ENCODE assay signal across 26 cellular contexts in genomic region chr1:22637952-22638445, GRCh38. TPM values are rescaled to one million over a fixed set of nuclear protein-coding genes. Genes with fewer than 3 reads are reported as not detected.
DNase-seq lines count a peak whose midpoint lies in the region; ATAC-seq, FAIRE-seq and TF ChIP-seq lines count a peak whose summit lies in the region.
"Had no signal": no experiment of that assay in that cellular context is flagged by ENCODE, and none has a peak within 500 bp of the region (broad histone marks: within the 10 kb centered on the region; RNA-seq: fewer than 3 reads in every experiment).

No MANE protein-coding gene starts in this region.

- TF ChIP-seq EP300 in esophagus muscularis mucosa (IDR thresholded peaks at IDR 0.05) (no peak), upper lobe of left lung (IDR thresholded peaks at IDR 0.05) (no peak)

- no peak for TF ChIP-seq CTCF in left ventricle myocardium inferior (IDR thresholded peaks at IDR 0.05; ENCODE audit: borderline replicate concordance)
- no peak for TF ChIP-seq CTCF in right atrium auricular region (IDR thresholded peaks at IDR 0.05)
- no peak for TF ChIP-seq CTCF in esophagus muscularis mucosa (IDR thresholded peaks at IDR 0.05)
- no peak for TF ChIP-seq CTCF in spleen (IDR thresholded peaks at IDR 0.05 in 8 of 11, conservative IDR thresholded peaks at IDR 0.05 in 3 of 11)
- TF ChIP-seq CTCF in upper lobe of left lung (IDR thresholded peaks at IDR 0.05): no peak

- FAIRE-seq in small intestine (lab: Jason Lieb, UNC): no peak
- FAIRE-seq: A204.1, H1 had no signal

- no peak for ATAC-seq in upper lobe of left lung (ENCODE audit: low FRiP score in 2 of 2)
- no peak for ATAC-seq in GM19035 (IDR thresholded peaks at IDR 0.05; ENCODE audit: unreplicated experiment)
- no peak for ATAC-seq in GM18520 (IDR thresholded peaks at IDR 0.05; ENCODE audit: unreplicated experiment)
- ATAC-seq: CD8-positive, alpha-beta T cell; PC-3 had no signal

- DNase-seq in left ventricle myocardium inferior: no peak
- no peak for DNase-seq in right atrium auricular region (ENCODE audit: low spot score)
- DNase-seq in esophagus muscularis mucosa (ENCODE audit: extremely low spot score): no peak
- DNase-seq in spleen: no peak
- DNase-seq in upper lobe of left lung: no peak
- no peak for DNase-seq in small intestine
- DNase-seq: Calu3; CD8-positive, alpha-beta T cell; GF-D8; Kasumi-1; MG63; NCI-H1048; NCI-H1436; NCI-H1930; NCI-H226; NCI-H524; PC-3; RPMI8226; SIG-M5 had no signal

- intact Hi-C loops in left ventricle myocardium inferior (cut with micrococcal nuclease) (no loop called here), esophagus muscularis mucosa (cut with DNase I) (no loop called here), spleen (cut with DNase I; ENCODE audit: low total_unique reads) (no loop called here)

- H3K27ac ChIP-seq in left ventricle myocardium inferior (replicated peaks): peak overlapping the region; percentile 44
- H3K27ac ChIP-seq in right atrium auricular region: no peak overlapping the region
- peak overlapping the region in 1 of 4 donors; percentile 34 for H3K27ac ChIP-seq in esophagus muscularis mucosa (replicated peaks in 1 of 4)
- H3K27ac ChIP-seq in spleen: peak overlapping the region; percentile 35 to 83 (median 75)
- H3K27ac ChIP-seq in upper lobe of left lung: peak overlapping the region in 3 of 4 donors; percentile 15 to 62 (median 40)
- no peak overlapping the region for H3K27ac ChIP-seq in small intestine (ENCODE audit: low read depth in 1 of 2, low read length in 1 of 2)

- H3K9me3 ChIP-seq in left ventricle myocardium inferior (replicated peaks): no peaks in the 10 kb centered on the region
- no peaks in the 10 kb centered on the region for H3K9me3 ChIP-seq in right atrium auricular region
- no peaks in the 10 kb centered on the region for H3K9me3 ChIP-seq in esophagus muscularis mucosa
- no peaks in the 10 kb centered on the region for H3K9me3 ChIP-seq in spleen
- no peaks in the 10 kb centered on the region for H3K9me3 ChIP-seq in upper lobe of left lung
- no peaks in the 10 kb centered on the region for H3K9me3 ChIP-seq in small intestine (ENCODE audit: control insufficient read depth, low read depth)
- H3K9me3 ChIP-seq: MG63 had no signal

- H3K27me3 ChIP-seq in left ventricle myocardium inferior (ENCODE audit: low read depth) (peaks cover 89% of the 10 kb centered on the region), right atrium auricular region (no peaks in the 10 kb centered on the region), esophagus muscularis mucosa (peaks cover 0 to 73% (median 0%) of the 10 kb centered on the region in 4 donors), spleen (replicated peaks in 1 of 7) (peaks cover 0 to 63% (median 6%) of the 10 kb centered on the region in 7 donors), upper lobe of left lung (no peaks in the 10 kb centered on the region), small intestine (ENCODE audit: control insufficient read depth in 2 of 2, insufficient read depth in 2 of 2, low read length in 2 of 2) (no peaks in the 10 kb centered on the region)

- no peak for TF ChIP-seq POLR2A in esophagus muscularis mucosa (IDR thresholded peaks at IDR 0.05; ENCODE audit: low read depth)
- TF ChIP-seq POLR2A in spleen (IDR thresholded peaks at IDR 0.05): no peak
- no peak for TF ChIP-seq POLR2A in upper lobe of left lung (IDR thresholded peaks at IDR 0.05)

- H3K4me3 ChIP-seq in left ventricle myocardium inferior (peak overlapping the region; percentile 44), right atrium auricular region (peak overlapping the region in 1 of 2 donors; percentile 32), esophagus muscularis mucosa (peak overlapping the region; percentile 31 to 40 (median 32)), spleen (peak overlapping the region in 7 of 8 donors; percentile 7 to 65 (median 33)), upper lobe of left lung (peak overlapping the region in 3 of 4 donors; percentile 30 to 44 (median 36)), small intestine (ENCODE audit: low read depth in 1 of 2, low read length in 2 of 2) (no peak overlapping the region)
- H3K4me3 ChIP-seq: MG63 had no signal

- H3K36me3 ChIP-seq in left ventricle myocardium inferior (no peaks in the 10 kb centered on the region), right atrium auricular region (no peaks in the 10 kb centered on the region), esophagus muscularis mucosa (no peaks in the 10 kb centered on the region), spleen (peaks cover 0 to 13% (median 0%) of the 10 kb centered on the region in 6 donors), upper lobe of left lung (no peaks in the 10 kb centered on the region), small intestine (ENCODE audit: control insufficient read depth in 2 of 2, insufficient read depth in 2 of 2, low read length in 2 of 2) (no peaks in the 10 kb centered on the region)
- H3K36me3 ChIP-seq: MG63 had no signal

- H3K4me1 ChIP-seq in left ventricle myocardium inferior (peaks cover 12% of the 10 kb centered on the region), right atrium auricular region (peaks cover 0 to 6% of the 10 kb centered on the region in 2 donors), esophagus muscularis mucosa (peaks cover 0 to 11% (median 7%) of the 10 kb centered on the region in 4 donors), spleen (peaks cover 0 to 66% (median 15%) of the 10 kb centered on the region in 6 donors), upper lobe of left lung (peaks cover 0 to 6% (median 2%) of the 10 kb centered on the region in 4 donors), small intestine (ENCODE audit: control insufficient read depth in 2 of 2, insufficient read depth in 1 of 2, low read depth in 1 of 2, low read length in 1 of 2) (no peaks in the 10 kb centered on the region)

- WGBS in esophagus muscularis mucosa: 17% methylated on average over 1 of the region's 2 CpGs
- WGBS in spleen, 5 donors: 24 to 59% (median 45%) methylated on average over 2 of the region's 2 CpGs
- WGBS in upper lobe of left lung, 2 donors: 31 to 39% methylated on average over 2 of the region's 2 CpGs
- WGBS in small intestine, 3 donors: 30 to 49% (median 40%) methylated on average over 2 of the region's 2 CpGs

RNA-seq across cellular contexts. Expression of gene C1QA, which starts 1.6 kb away (rescaled TPM):
- 70.1 TPM for total RNA-seq in left ventricle myocardium inferior
- 100 to 1,000 TPM in 1 of 2 donors, 10 to 100 TPM in 1; 37.9 to 107 TPM for total RNA-seq in right atrium auricular region
- 100 to 1,000 TPM; 132 to 359 (median 164) TPM for total RNA-seq in esophagus muscularis mucosa
- total RNA-seq in spleen: 1,000 to 10,000 TPM in 3 of 7 donors, 100 to 1,000 TPM in 4; 643 to 1,485 (median 980) TPM
- 100 to 1,000 TPM; 296 to 658 (median 579) TPM for polyA plus RNA-seq in spleen
- total RNA-seq in upper lobe of left lung: 1,000 to 10,000 TPM in 1 of 6 donors, 100 to 1,000 TPM in 5; 180 to 1,142 (median 556) TPM
- polyA plus RNA-seq in small intestine: 100 to 1,000 TPM in 2 of 3 donors, 10 to 100 TPM in 1; 25.7 to 215 (median 128) TPM
- total RNA-seq: Calu3; CD8-positive, alpha-beta T cell; H1; HT-29; PC-3 had no signal
- polyA plus RNA-seq: BJ, H1, IgD-negative memory B cell had no signal

RNA-seq across cellular contexts. Expression of gene C1QC, which starts 5.4 kb away (rescaled TPM):
- total RNA-seq in left ventricle myocardium inferior (76.6 TPM), right atrium auricular region (100 to 1,000 TPM in 1 of 2 donors, 10 to 100 TPM in 1; 31.4 to 126 TPM), esophagus muscularis mucosa (100 to 1,000 TPM; 171 to 311 (median 181) TPM), spleen (1,000 to 10,000 TPM in 5 of 7 donors, 100 to 1,000 TPM in 2; 919 to 1,691 (median 1,278) TPM), upper lobe of left lung (100 to 1,000 TPM; 188 to 817 (median 529) TPM)
- polyA plus RNA-seq in spleen (100 to 1,000 TPM in 2 of 3 donors, 10 to 100 TPM in 1; 98.7 to 283 (median 276) TPM), small intestine (100 to 1,000 TPM in 1 of 3 donors, 10 to 100 TPM in 2; 17.7 to 181 (median 81.6) TPM)
- total RNA-seq: Calu3; CD8-positive, alpha-beta T cell; H1; HT-29; PC-3 had no signal
- polyA plus RNA-seq: BJ, H1, IgD-negative memory B cell had no signal

RNA-seq across cellular contexts. Expression of gene C1QB, which starts 15.0 kb away (rescaled TPM):
- total RNA-seq in left ventricle myocardium inferior (96.2 TPM), right atrium auricular region (100 to 1,000 TPM in 1 of 2 donors, 10 to 100 TPM in 1; 82.5 to 262 TPM), esophagus muscularis mucosa (100 to 1,000 TPM; 254 to 583 (median 288) TPM), spleen (1,000 to 10,000 TPM; 1,098 to 3,817 (median 2,128) TPM), upper lobe of left lung (1,000 to 10,000 TPM in 4 of 6 donors, 100 to 1,000 TPM in 2; 391 to 1,763 (median 1,026) TPM)
- polyA plus RNA-seq in spleen (100 to 1,000 TPM; 225 to 496 (median 490) TPM), small intestine (100 to 1,000 TPM in 2 of 3 donors, 10 to 100 TPM in 1; 33.5 to 255 (median 119) TPM)
- total RNA-seq: Calu3; CD8-positive, alpha-beta T cell; H1; HT-29; PC-3 had no signal
- polyA plus RNA-seq: BJ, H1, IgD-negative memory B cell had no signal

Comparison
In these comparisons a context has a peak if more than half of its experiments do, and no peak if none do; other contexts are left out.
1. H3K27ac ChIP-seq: peak in left ventricle myocardium inferior (single experiment), spleen (8 of 8) and upper lobe of left lung (3 of 4); none in right atrium auricular region (0 of 2) and small intestine (0 of 2).
2. H3K4me3 ChIP-seq: peak in left ventricle myocardium inferior (single experiment), esophagus muscularis mucosa (4 of 4), spleen (7 of 8) and upper lobe of left lung (3 of 4); none in small intestine (0 of 2).